ENCODE assay signal across 16 cellular contexts in genomic region chr5:37812365-37812764, GRCh38. TPM values are rescaled to one million over a fixed set of nuclear protein-coding genes. Genes with fewer than 3 reads are reported as not detected.
A peak's percentile ranks its signal among the peaks of the same experiment; 100 is the strongest.
DNase-seq lines count a peak whose midpoint lies in the region; ATAC-seq and TF ChIP-seq lines count a peak whose summit lies in the region.
"Had no signal": no experiment of that assay in that cellular context is flagged by ENCODE, and none has a peak within 500 bp of the region (broad histone marks: within the 10 kb centered on the region; RNA-seq: fewer than 3 reads in every experiment).

No MANE protein-coding gene starts in this region.

- H3K27ac ChIP-seq in MM.1S (ENCODE audit: low read length) (peak overlapping the region; percentile 15; the same call in 1 of the 2 replicates), osteoblast (ENCODE audit: low read depth, low read length) (peak overlapping the region; percentile 67)

- H3K9ac ChIP-seq in MM.1S (ENCODE audit: low read length), result no peak overlapping the region

- no peak overlapping the region for H3K4me3 Mint-ChIP-seq in activated CD4-positive, alpha-beta T cell treated with anti-CD3 and anti-CD28 coated beads, Interleukin-2, amount 10 ng/mL, durations not matched to agents 7 days and 5 days

- CTCF ChIA-PET in activated CD4-positive, alpha-beta T cell treated with anti-CD3 and anti-CD28 coated beads, Interleukin-2, amount 10 ng/mL, durations not matched to agents 7 days and 5 days (lab: Charles Lee), result no interaction called here

- H3K36me3 Mint-ChIP-seq in activated CD4-positive, alpha-beta T cell treated with anti-CD3 and anti-CD28 coated beads, Interleukin-2, amount 10 ng/mL, durations not matched to agents 7 days and 5 days (ENCODE audit: low read depth), result no peaks in the 10 kb centered on the region

- POLR2A ChIA-PET in activated CD4-positive, alpha-beta T cell treated with anti-CD3 and anti-CD28 coated beads, Interleukin-2, amount 10 ng/mL, durations not matched to agents 7 days and 5 days (lab: Charles Lee), result no interaction called here

- H3K4me1 ChIP-seq in MM.1S (ENCODE audit: low read length) (peaks cover 20% of the 10 kb centered on the region), osteoblast (ENCODE audit: insufficient read depth, low read length) (peaks cover 24% of the 10 kb centered on the region)
- H3K4me1 ChIP-seq: Caco-2 had no signal

- H3K27me3 Mint-ChIP-seq in activated CD4-positive, alpha-beta T cell treated with anti-CD3 and anti-CD28 coated beads, Interleukin-2, amount 10 ng/mL, durations not matched to agents 7 days and 5 days, result peaks cover 1% of the 10 kb centered on the region

- H3K9me3 Mint-ChIP-seq in activated CD4-positive, alpha-beta T cell treated with anti-CD3 and anti-CD28 coated beads, Interleukin-2, amount 10 ng/mL, durations not matched to agents 7 days and 5 days, result no peaks in the 10 kb centered on the region

- no peak for ATAC-seq in HG02852 (IDR thresholded peaks at IDR 0.05; ENCODE audit: unreplicated experiment)

- H3K9me3 ChIP-seq in MM.1S (replicated peaks; ENCODE audit: insufficient read depth, low read length), result no peaks in the 10 kb centered on the region
- no peaks in the 10 kb centered on the region for H3K9me3 ChIP-seq in osteoblast (ENCODE audit: low read depth, low read length)
- H3K9me3 ChIP-seq: Caco-2 had no signal

- H4K20me1 ChIP-seq in MM.1S (ENCODE audit: insufficient read depth, low read length) (no peaks in the 10 kb centered on the region), osteoblast (ENCODE audit: insufficient read depth, low read length) (no peaks in the 10 kb centered on the region)

- no peak overlapping the region for H3K27ac Mint-ChIP-seq in activated CD4-positive, alpha-beta T cell treated with anti-CD3 and anti-CD28 coated beads, Interleukin-2, amount 10 ng/mL, durations not matched to agents 7 days and 5 days

- H3K79me2 ChIP-seq in MM.1S (ENCODE audit: low read length), result no peaks in the 10 kb centered on the region
- no peaks in the 10 kb centered on the region for H3K79me2 ChIP-seq in osteoblast (ENCODE audit: insufficient read depth, low read length)

- no peaks in the 10 kb centered on the region for H3K9me2 ChIP-seq in MM.1S (replicated peaks; ENCODE audit: insufficient read depth, low read length)

- H2AFZ ChIP-seq in MM.1S (ENCODE audit: low read length) (no peak overlapping the region), osteoblast (ENCODE audit: low read length) (no peak overlapping the region)

- no peak overlapping the region for H3K4me2 ChIP-seq in MM.1S (ENCODE audit: low read depth, low read length)
- no peak overlapping the region for H3K4me2 ChIP-seq in osteoblast (ENCODE audit: insufficient read depth, low read length)

- intact Hi-C loops in cardiac septum (cut with DNase I), result no loop called here

- H3K4me3 ChIP-seq in MM.1S (ENCODE audit: low read length) (no peak overlapping the region), osteoblast (ENCODE audit: insufficient read depth, low read length) (no peak overlapping the region)

- H3K27me3 ChIP-seq in MM.1S (replicated peaks; ENCODE audit: insufficient read depth, low read length) (no peaks in the 10 kb centered on the region), osteoblast (ENCODE audit: insufficient read depth, low read length) (no peaks in the 10 kb centered on the region)

- H3K36me3 ChIP-seq in MM.1S (replicated peaks; ENCODE audit: insufficient read depth, low read length) (peaks cover 18% of the 10 kb centered on the region), osteoblast (ENCODE audit: insufficient read depth, low read length) (peaks cover 39% of the 10 kb centered on the region)

- TF ChIP-seq CTCF in MM.1S (IDR thresholded peaks at IDR 0.05; ENCODE audit: low read length), result no peak
- no peak for TF ChIP-seq CTCF in osteoblast (IDR thresholded peaks at IDR 0.05; ENCODE audit: extremely low read depth, low read depth, low read length)

- 0 out of 2 replicates have a peak, but pooled peaks cover 3% of the 10 kb centered on the region for H3F3A ChIP-seq in MM.1S (ENCODE audit: insufficient read depth, low read length)

- H3K4me1 Mint-ChIP-seq in activated CD4-positive, alpha-beta T cell treated with anti-CD3 and anti-CD28 coated beads, Interleukin-2, amount 10 ng/mL, durations not matched to agents 7 days and 5 days, result no peaks in the 10 kb centered on the region

- DNase-seq in EH (ENCODE audit: low read depth) (peak; percentile 40), MM.1S (no peak), dermis blood vessel endothelial cell (peak; percentile 11), osteoblast (ENCODE audit: insufficient read length, low spot score, missing footprints) (no peak), cardiac septum (ENCODE audit: low spot score) (no peak)
- no peak for DNase-seq in central memory CD4-positive, alpha-beta T cell
- DNase-seq in activated CD4-positive, alpha-beta T cell treated with anti-CD3 and anti-CD28 coated beads, Interleukin-2, amount 10 ng/mL, durations not matched to agents 7 days and 5 days, result no peak
- DNase-seq: AML-193, Caco-2, DMS53, NCI-H1048, NCI-H1694 treated with DMSO at 0.1 percent for 48 hours, NCI-H345, NCI-H526 treated with DMSO at 0.1 percent for 48 hours had no signal

RNA-seq across cellular contexts. Expression of gene GDNF, which starts 27.5 kb away (rescaled TPM):
- total RNA-seq in dermis blood vessel endothelial cell (not detected in 2 replicates), osteoblast (5.0 and 6.2 TPM in 2 replicates), cardiac septum (0.30 TPM)
- total RNA-seq in activated CD4-positive, alpha-beta T cell treated with anti-CD3 and anti-CD28 coated beads, Interleukin-2, amount 10 ng/mL, durations not matched to agents 7 days and 5 days, result not detected
- total RNA-seq: Caco-2, HT-29 had no signal

Comparison
In these comparisons a context has a peak if more than half of its experiments do, and no peak if none do; other contexts are left out.
1. DNase-seq: peak in EH (single experiment) and dermis blood vessel endothelial cell (single experiment); none in MM.1S (single experiment), osteoblast (single experiment), cardiac septum (single experiment), central memory CD4-positive, alpha-beta T cell (single experiment) and activated CD4-positive, alpha-beta T cell treated with anti-CD3 and anti-CD28 coated beads, Interleukin-2, amount 10 ng/mL, durations not matched to agents 7 days and 5 days (single experiment).